In the genomic region with DNA sequence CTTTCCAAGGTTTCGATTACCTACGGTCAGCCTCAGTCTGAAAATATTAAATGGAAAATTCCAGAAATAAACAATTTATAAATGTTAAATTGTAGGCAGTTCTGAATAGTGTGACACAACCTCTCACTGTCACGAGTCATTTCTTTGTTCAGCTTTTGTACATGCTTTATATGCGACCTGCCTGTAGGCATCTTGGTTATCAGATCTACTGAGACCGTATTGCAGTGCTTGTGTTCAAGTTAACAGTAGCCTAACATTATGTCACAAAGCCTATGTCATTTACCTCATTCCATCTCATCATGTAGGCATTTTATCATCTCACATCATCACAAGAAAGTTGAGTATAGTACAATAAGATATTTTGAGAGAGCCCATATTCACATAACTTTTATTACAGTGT, we compare ENCODE assay signal across 30 cellular contexts.
"Had no signal": no experiment of that assay in that cellular context is flagged by ENCODE, and none has a peak within 500 bp of the region (broad histone marks: within the 10 kb centered on the region; RNA-seq: fewer than 3 reads in every experiment).

No MANE protein-coding gene starts in this region.

- H3K36me3 ChIP-seq: neutrophil, right lobe of liver, sigmoid colon, suprapubic skin, tibial artery, transverse colon, upper lobe of left lung, vagina had no signal

- H3K27me3 ChIP-seq: right lobe of liver, sigmoid colon, suprapubic skin, testis, transverse colon, upper lobe of left lung, vagina had no signal

- H3K9me3 ChIP-seq: neutrophil, psoas muscle, right lobe of liver, suprapubic skin, testis, tibial artery, transverse colon, upper lobe of left lung, vagina had no signal

- H3K36me3 Mint-ChIP-seq: naive B cell; naive thymus-derived CD8-positive, alpha-beta T cell; natural killer cell treated with Interleukin-12 subunit alpha and Interleukin-12 subunit beta and Interleukin-15 and Interleukin-18, amount 100 ng/mL, for 72 hours; stimulated activated memory B cell treated with anti-CD40 and anti-IgM and Interleukin-4, amounts not matched to agents 10 μg/mL and 1 μg/mL and 100 μg/mL, for 72 hours had no signal

- H3K9me3 Mint-ChIP-seq: natural killer cell treated with Interleukin-12 subunit alpha and Interleukin-12 subunit beta and Interleukin-15 and Interleukin-18, amount 100 ng/mL, for 72 hours; nephron progenitor cell; neural crest cell; stimulated activated naive CD8-positive, alpha-beta T cell treated with anti-CD3 and anti-CD28 coated beads, Interleukin-15, amount 100 ng/mL, for 72 hours had no signal

- H3K79me2 ChIP-seq: parathyroid adenoma had no signal

- ATAC-seq: naive thymus-derived CD8-positive, alpha-beta T cell; natural killer cell treated with Interleukin-12 subunit alpha and Interleukin-12 subunit beta and Interleukin-15 and Interleukin-18, amount 100 ng/mL, for 72 hours; psoas muscle; right cardiac atrium; right lobe of liver; stimulated activated memory B cell treated with anti-CD40 and anti-IgM and Interleukin-4, amounts not matched to agents 10 μg/mL and 1 μg/mL and 100 μg/mL, for 72 hours; stimulated activated naive CD8-positive, alpha-beta T cell treated with anti-CD3 and anti-CD28 coated beads, Interleukin-15, amount 100 ng/mL, for 72 hours; stimulated activated naive CD8-positive, alpha-beta T cell treated with anti-CD3 and anti-CD28 coated beads, Interleukin-15, Interleukin-2, amounts not matched to agents 100 U/mL and 50 U/mL, for 24 hours had no signal

- H2AFZ ChIP-seq: parathyroid adenoma had no signal

- H3K4me3 ChIP-seq: psoas muscle, right lobe of liver, sigmoid colon, suprapubic skin, testis, tibial artery, transverse colon, upper lobe of left lung, vagina had no signal

- H3K27me3 Mint-ChIP-seq: progenitor cell of endocrine pancreas; stimulated activated memory B cell treated with anti-CD40 and anti-IgM and Interleukin-4, amounts not matched to agents 10 μg/mL and 1 μg/mL and 100 μg/mL, for 72 hours had no signal

- H3K27ac ChIP-seq: neutrophil, parathyroid adenoma, psoas muscle, right lobe of liver, sigmoid colon, suprapubic skin, testis, tibial artery, transverse colon, upper lobe of left lung, vagina had no signal

- H3K27ac Mint-ChIP-seq: naive B cell; naive thymus-derived CD8-positive, alpha-beta T cell; natural killer cell treated with Interleukin-12 subunit alpha and Interleukin-12 subunit beta and Interleukin-15 and Interleukin-18, amount 100 ng/mL, for 72 hours; nephron progenitor cell; progenitor cell of endocrine pancreas; stimulated activated memory B cell treated with anti-CD40 and anti-IgM and Interleukin-4, amounts not matched to agents 10 μg/mL and 1 μg/mL and 100 μg/mL, for 72 hours; stimulated activated naive CD8-positive, alpha-beta T cell treated with anti-CD3 and anti-CD28 coated beads, Interleukin-15, amount 100 ng/mL, for 72 hours had no signal

- H3K4me1 ChIP-seq: psoas muscle, right lobe of liver, sigmoid colon, suprapubic skin, testis, tibial artery, transverse colon, upper lobe of left lung, vagina had no signal

- H3K4me3 Mint-ChIP-seq: naive B cell; naive thymus-derived CD8-positive, alpha-beta T cell; natural killer cell treated with Interleukin-12 subunit alpha and Interleukin-12 subunit beta and Interleukin-15 and Interleukin-18, amount 100 ng/mL, for 72 hours; nephron progenitor cell; neural crest cell; stimulated activated memory B cell treated with anti-CD40 and anti-IgM and Interleukin-4, amounts not matched to agents 10 μg/mL and 1 μg/mL and 100 μg/mL, for 72 hours; stimulated activated naive CD8-positive, alpha-beta T cell treated with anti-CD3 and anti-CD28 coated beads, Interleukin-15, amount 100 ng/mL, for 72 hours had no signal

- H3K9ac ChIP-seq: parathyroid adenoma had no signal

- DNase-seq: naive B cell; naive thymus-derived CD8-positive, alpha-beta T cell; nephron progenitor cell; nucleus accumbens; posterior cingulate gyrus; psoas muscle; right cardiac atrium; right lobe of liver; sigmoid colon; small intestine; stimulated activated CD4-positive, alpha-beta T cell treated with anti-CD3 and anti-CD28 coated beads, Interleukin-15, amount 100 ng/mL, for 24 hours; stimulated activated CD4-positive, alpha-beta T cell treated with anti-CD3 and anti-CD28 coated beads, Interleukin-2, amount 100 ng/mL, for 24 hours; stimulated activated CD4-positive, alpha-beta T cell treated with anti-CD3 and anti-CD28 coated beads, Interleukin-2, amount 100 ng/mL, for 48 hours; stimulated activated CD4-positive, alpha-beta T cell treated with anti-CD3 and anti-CD28 coated beads, Interleukin-4, amount 100 ng/mL, for 24 hours; stimulated activated naive CD4-positive, alpha-beta T cell; stimulated activated naive CD8-positive, alpha-beta T cell treated with anti-CD3 and anti-CD28 coated beads, Interleukin-15, amount 100 ng/mL, for 72 hours; stimulated activated naive CD8-positive, alpha-beta T cell treated with anti-CD3 and anti-CD28 coated beads, Interleukin-15, Interleukin-2, amounts not matched to agents 100 U/mL and 50 U/mL, for 24 hours; substantia nigra; testis; tibial artery; transverse colon; upper lobe of left lung had no signal

- H3K4me1 Mint-ChIP-seq: naive B cell; neural crest cell; stimulated activated naive CD8-positive, alpha-beta T cell treated with anti-CD3 and anti-CD28 coated beads, Interleukin-15, amount 100 ng/mL, for 72 hours had no signal
